15 cellular contexts compared by ENCODE assay signal in genomic region chr3:157913751-157914150, GRCh38.
A peak's percentile ranks its signal among the peaks of the same experiment; 100 is the strongest.
DNase-seq lines count a peak whose midpoint lies in the region; ATAC-seq, FAIRE-seq and TF ChIP-seq lines count a peak whose summit lies in the region.
"Had no signal": no experiment of that assay in that cellular context is flagged by ENCODE, and none has a peak within 500 bp of the region (broad histone marks: within the 10 kb centered on the region; RNA-seq: fewer than 3 reads in every experiment).

No MANE protein-coding gene starts in this region.

- no peak overlapping the region for H3K27ac ChIP-seq in fibroblast of lung (ENCODE audit: insufficient read depth, low read length)
- H3K27ac ChIP-seq in small intestine (ENCODE audit: low read depth in 1 of 2, low read length in 1 of 2), result no peak overlapping the region
- no peak overlapping the region for H3K27ac ChIP-seq in tibial nerve
- no peak overlapping the region for H3K27ac ChIP-seq in upper lobe of left lung
- H3K27ac ChIP-seq: cardiac muscle cell, testis had no signal

- H3K9me3 ChIP-seq in fibroblast of lung (ENCODE audit: control insufficient read depth, insufficient read depth, low read depth, low read length), result no peaks in the 10 kb centered on the region
- H3K9me3 ChIP-seq in small intestine (ENCODE audit: control insufficient read depth, low read depth), result no peaks in the 10 kb centered on the region
- no peaks in the 10 kb centered on the region for H3K9me3 ChIP-seq in tibial nerve
- no peaks in the 10 kb centered on the region for H3K9me3 ChIP-seq in upper lobe of left lung
- H3K9me3 ChIP-seq: testis had no signal

- no peak for TF ChIP-seq EP300 in tibial nerve (IDR thresholded peaks at IDR 0.05)
- no peak for TF ChIP-seq EP300 in upper lobe of left lung (IDR thresholded peaks at IDR 0.05)

- H2AFZ ChIP-seq in fibroblast of lung (ENCODE audit: low read length), result no peak overlapping the region

- H4K20me1 ChIP-seq in fibroblast of lung (ENCODE audit: control insufficient read depth, extremely low read depth, insufficient read depth, low read length), result no peaks in the 10 kb centered on the region

- no peaks in the 10 kb centered on the region for H3K79me2 ChIP-seq in fibroblast of lung (ENCODE audit: control insufficient read depth, insufficient read depth, low read length)

- no peak overlapping the region for H3K4me3 ChIP-seq in fibroblast of lung (replicated peaks in 1 of 4; ENCODE audit: control extremely low read depth in 1 of 4, insufficient read depth in 1 of 4, low read depth in 3 of 4, low read length in 4 of 4)
- H3K4me3 ChIP-seq in small intestine (ENCODE audit: low read depth in 1 of 2, low read length in 2 of 2), result no peak overlapping the region
- H3K4me3 ChIP-seq in tibial nerve, result no peak overlapping the region
- no peak overlapping the region for H3K4me3 ChIP-seq in upper lobe of left lung
- H3K4me3 ChIP-seq: cardiac muscle cell, testis had no signal

- H3K9ac ChIP-seq in fibroblast of lung (ENCODE audit: insufficient read depth, low read length), result no peak overlapping the region

- H3K4me1 ChIP-seq in fibroblast of lung (ENCODE audit: control insufficient read depth, extremely low read depth, insufficient read depth, low read length) (no peaks in the 10 kb centered on the region), small intestine (ENCODE audit: control insufficient read depth in 2 of 2, insufficient read depth in 1 of 2, low read depth in 1 of 2, low read length in 1 of 2) (no peaks in the 10 kb centered on the region), tibial nerve (no peaks in the 10 kb centered on the region), upper lobe of left lung (no peaks in the 10 kb centered on the region)
- H3K4me1 ChIP-seq: testis had no signal

- TF ChIP-seq POLR2A in tibial nerve (IDR thresholded peaks at IDR 0.05) (no peak), upper lobe of left lung (IDR thresholded peaks at IDR 0.05) (no peak)

- no peak overlapping the region for H3K4me2 ChIP-seq in fibroblast of lung (ENCODE audit: extremely low read depth, insufficient read depth, low read length)

- DNase-seq in NCI-H2081 (lab: John Stamatoyannopoulos, UW), result peak; percentile 8 to 27
- no peak for DNase-seq in NCI-H2081 treated with DMSO at 0.1 percent for 48 hours (lab: John Stamatoyannopoulos, UW)
- peak; percentile 19 for DNase-seq in NCI-H2171 (lab: John Stamatoyannopoulos, UW)
- DNase-seq in fibroblast of lung (ENCODE audit: low read depth in 2 of 2), result peak; percentile 2 to 75
- DNase-seq in small intestine, result peak; percentile 30
- DNase-seq in NCI-H748 (lab: John Stamatoyannopoulos, UW; ENCODE audit: unreplicated experiment), result no peak
- no peak for DNase-seq in tibial nerve (ENCODE audit: low spot score in 2 of 2)
- DNase-seq in upper lobe of left lung, result no peak
- DNase-seq: activated CD4-positive, alpha-beta T cell treated with anti-CD3 and anti-CD28 coated beads, Interleukin-2, amount 10 ng/mL, durations not matched to agents 7 days and 5 days; CD8-positive, alpha-beta memory T cell; effector memory CD8-positive, alpha-beta T cell; EL; testis had no signal

- H3K36me3 ChIP-seq in fibroblast of lung (ENCODE audit: control insufficient read depth, insufficient read depth, low read length) (no peaks in the 10 kb centered on the region), small intestine (ENCODE audit: control insufficient read depth in 2 of 2, insufficient read depth in 2 of 2, low read length in 2 of 2) (no peaks in the 10 kb centered on the region), tibial nerve (no peaks in the 10 kb centered on the region), upper lobe of left lung (no peaks in the 10 kb centered on the region)
- H3K36me3 ChIP-seq: cardiac muscle cell had no signal

- H3K27me3 ChIP-seq in fibroblast of lung (ENCODE audit: control insufficient read depth, insufficient read depth, low read length) (no peaks in the 10 kb centered on the region), small intestine (ENCODE audit: control insufficient read depth in 2 of 2, insufficient read depth in 2 of 2, low read length in 2 of 2) (no peaks in the 10 kb centered on the region), tibial nerve (no peaks in the 10 kb centered on the region), upper lobe of left lung (no peaks in the 10 kb centered on the region)
- H3K27me3 ChIP-seq: cardiac muscle cell, testis had no signal

- ATAC-seq in upper lobe of left lung (ENCODE audit: low FRiP score in 2 of 2), result no peak
- ATAC-seq: effector memory CD8-positive, alpha-beta T cell had no signal

- FAIRE-seq in small intestine (lab: Jason Lieb, UNC), result no peak
- FAIRE-seq: H1 had no signal

- TF ChIP-seq CTCF in fibroblast of lung (conservative IDR thresholded peaks at IDR 0.05 in 1 of 2, IDR thresholded peaks at IDR 0.05 in 1 of 2; ENCODE audit: low read depth in 1 of 2, low read length in 2 of 2), result no peak
- no peak for TF ChIP-seq CTCF in tibial nerve (IDR thresholded peaks at IDR 0.05)
- no peak for TF ChIP-seq CTCF in upper lobe of left lung (IDR thresholded peaks at IDR 0.05)

Comparison
In these comparisons a context has a peak if more than half of its experiments do, and no peak if none do; other contexts are left out.
1. DNase-seq: peak in NCI-H2081 (2 of 2), NCI-H2171 (single experiment), fibroblast of lung (2 of 2) and small intestine (single experiment); none in NCI-H2081 treated with DMSO at 0.1 percent for 48 hours (single experiment), NCI-H748 (single experiment), tibial nerve (0 of 2) and upper lobe of left lung (0 of 2).